In the genomic region with DNA sequence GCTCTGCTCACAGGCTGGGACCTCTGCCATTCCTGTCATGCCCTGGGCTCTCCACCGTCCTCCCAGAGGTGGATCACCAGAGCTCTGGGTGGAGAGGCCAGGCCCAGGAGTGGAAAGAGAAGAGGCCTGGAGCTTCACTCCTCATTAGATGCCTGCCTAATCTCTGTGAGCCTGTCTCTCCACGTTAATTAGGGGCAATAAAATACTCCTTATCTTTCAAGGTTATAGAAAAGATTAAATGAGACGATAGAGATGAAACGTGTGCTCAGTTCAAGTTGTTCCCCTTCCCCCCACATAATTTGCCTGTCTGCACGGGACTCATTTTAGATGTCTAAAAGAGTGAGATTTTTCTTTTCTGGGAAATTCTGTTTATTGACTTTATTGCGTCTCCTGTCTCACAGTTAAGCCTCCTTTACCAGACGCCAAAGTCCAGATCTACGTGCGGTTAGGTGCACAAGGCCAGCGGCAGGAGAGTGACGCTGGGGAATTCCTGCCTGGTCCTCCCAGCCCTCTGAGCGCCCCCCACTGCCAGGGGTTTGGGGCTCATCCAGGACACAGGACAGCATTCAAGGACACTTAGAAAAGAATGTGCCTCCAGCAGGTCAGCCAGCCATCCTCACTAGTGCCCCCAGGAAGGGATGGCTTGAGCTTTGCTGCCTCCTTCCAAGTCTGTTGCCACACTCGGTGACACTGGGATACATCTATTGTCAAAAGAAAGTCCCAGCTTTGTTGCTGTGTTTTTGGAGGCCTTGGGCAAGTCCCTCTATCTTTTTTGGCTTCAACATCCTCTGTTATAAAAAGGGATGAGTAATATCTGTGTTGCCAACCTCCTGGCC, we compare ENCODE assay signal across 1 cellular context.
TF ChIP-seq lines count a peak whose summit lies in the region.

No MANE protein-coding gene starts in this region.

TF ChIP-seq in HepG2, 621 proteins besides CTCF, POLR2A, EP300 and RAD21 (continued from another document):
- TF ChIP-seq, protein P1, sequence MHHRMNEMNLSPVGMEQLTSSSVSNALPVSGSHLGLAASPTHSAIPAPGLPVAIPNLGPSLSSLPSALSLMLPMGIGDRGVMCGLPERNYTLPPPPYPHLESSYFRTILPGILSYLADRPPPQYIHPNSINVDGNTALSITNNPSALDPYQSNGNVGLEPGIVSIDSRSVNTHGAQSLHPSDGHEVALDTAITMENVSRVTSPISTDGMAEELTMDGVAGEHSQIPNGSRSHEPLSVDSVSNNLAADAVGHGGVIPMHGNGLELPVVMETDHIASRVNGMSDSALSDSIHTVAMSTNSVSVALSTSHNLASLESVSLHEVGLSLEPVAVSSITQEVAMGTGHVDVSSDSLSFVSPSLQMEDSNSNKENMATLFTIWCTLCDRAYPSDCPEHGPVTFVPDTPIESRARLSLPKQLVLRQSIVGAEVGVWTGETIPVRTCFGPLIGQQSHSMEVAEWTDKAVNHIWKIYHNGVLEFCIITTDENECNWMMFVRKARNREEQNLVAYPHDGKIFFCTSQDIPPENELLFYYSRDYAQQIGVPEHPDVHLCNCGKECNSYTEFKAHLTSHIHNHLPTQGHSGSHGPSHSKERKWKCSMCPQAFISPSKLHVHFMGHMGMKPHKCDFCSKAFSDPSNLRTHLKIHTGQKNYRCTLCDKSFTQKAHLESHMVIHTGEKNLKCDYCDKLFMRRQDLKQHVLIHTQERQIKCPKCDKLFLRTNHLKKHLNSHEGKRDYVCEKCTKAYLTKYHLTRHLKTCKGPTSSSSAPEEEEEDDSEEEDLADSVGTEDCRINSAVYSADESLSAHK (CRISPR knock-in tag; IDR thresholded peaks at IDR 0.05; ENCODE audit: borderline replicate concordance): no peak
- TF ChIP-seq ZMYM4 (CRISPR knock-in tag; IDR thresholded peaks at IDR 0.05): peak; percentile 54; the same call in 1 of the 2 replicates
- TF ChIP-seq, protein P2, sequence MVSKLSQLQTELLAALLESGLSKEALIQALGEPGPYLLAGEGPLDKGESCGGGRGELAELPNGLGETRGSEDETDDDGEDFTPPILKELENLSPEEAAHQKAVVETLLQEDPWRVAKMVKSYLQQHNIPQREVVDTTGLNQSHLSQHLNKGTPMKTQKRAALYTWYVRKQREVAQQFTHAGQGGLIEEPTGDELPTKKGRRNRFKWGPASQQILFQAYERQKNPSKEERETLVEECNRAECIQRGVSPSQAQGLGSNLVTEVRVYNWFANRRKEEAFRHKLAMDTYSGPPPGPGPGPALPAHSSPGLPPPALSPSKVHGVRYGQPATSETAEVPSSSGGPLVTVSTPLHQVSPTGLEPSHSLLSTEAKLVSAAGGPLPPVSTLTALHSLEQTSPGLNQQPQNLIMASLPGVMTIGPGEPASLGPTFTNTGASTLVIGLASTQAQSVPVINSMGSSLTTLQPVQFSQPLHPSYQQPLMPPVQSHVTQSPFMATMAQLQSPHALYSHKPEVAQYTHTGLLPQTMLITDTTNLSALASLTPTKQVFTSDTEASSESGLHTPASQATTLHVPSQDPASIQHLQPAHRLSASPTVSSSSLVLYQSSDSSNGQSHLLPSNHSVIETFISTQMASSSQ (IDR thresholded peaks at IDR 0.05; ENCODE audit: low read depth): 0 out of 2 replicates have a peak, but pooled peaks have one; percentile 41
- TF ChIP-seq, protein P2 (CRISPR knock-in tag; IDR thresholded peaks at IDR 0.05; ENCODE audit: borderline replicate concordance): no peak; the same call in 1 of the 2 replicates
- no peak for TF ChIP-seq CHD2 (IDR thresholded peaks at IDR 0.05; ENCODE audit: low read depth, low read length)
- TF ChIP-seq ZNF30 (CRISPR knock-in tag; IDR thresholded peaks at IDR 0.05): no peak
- TF ChIP-seq PHF8 (CRISPR knock-in tag; IDR thresholded peaks at IDR 0.05): no peak
- TF ChIP-seq FOXM1 (CRISPR knock-in tag; IDR thresholded peaks at IDR 0.05): no peak
- TF ChIP-seq, protein P3, sequence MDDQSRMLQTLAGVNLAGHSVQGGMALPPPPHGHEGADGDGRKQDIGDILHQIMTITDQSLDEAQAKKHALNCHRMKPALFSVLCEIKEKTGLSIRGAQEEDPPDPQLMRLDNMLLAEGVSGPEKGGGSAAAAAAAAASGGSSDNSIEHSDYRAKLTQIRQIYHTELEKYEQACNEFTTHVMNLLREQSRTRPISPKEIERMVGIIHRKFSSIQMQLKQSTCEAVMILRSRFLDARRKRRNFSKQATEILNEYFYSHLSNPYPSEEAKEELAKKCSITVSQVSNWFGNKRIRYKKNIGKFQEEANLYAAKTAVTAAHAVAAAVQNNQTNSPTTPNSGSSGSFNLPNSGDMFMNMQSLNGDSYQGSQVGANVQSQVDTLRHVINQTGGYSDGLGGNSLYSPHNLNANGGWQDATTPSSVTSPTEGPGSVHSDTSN (CRISPR knock-in tag; IDR thresholded peaks at IDR 0.05; ENCODE audit: borderline replicate concordance): no peak
- TF ChIP-seq, protein P4, sequence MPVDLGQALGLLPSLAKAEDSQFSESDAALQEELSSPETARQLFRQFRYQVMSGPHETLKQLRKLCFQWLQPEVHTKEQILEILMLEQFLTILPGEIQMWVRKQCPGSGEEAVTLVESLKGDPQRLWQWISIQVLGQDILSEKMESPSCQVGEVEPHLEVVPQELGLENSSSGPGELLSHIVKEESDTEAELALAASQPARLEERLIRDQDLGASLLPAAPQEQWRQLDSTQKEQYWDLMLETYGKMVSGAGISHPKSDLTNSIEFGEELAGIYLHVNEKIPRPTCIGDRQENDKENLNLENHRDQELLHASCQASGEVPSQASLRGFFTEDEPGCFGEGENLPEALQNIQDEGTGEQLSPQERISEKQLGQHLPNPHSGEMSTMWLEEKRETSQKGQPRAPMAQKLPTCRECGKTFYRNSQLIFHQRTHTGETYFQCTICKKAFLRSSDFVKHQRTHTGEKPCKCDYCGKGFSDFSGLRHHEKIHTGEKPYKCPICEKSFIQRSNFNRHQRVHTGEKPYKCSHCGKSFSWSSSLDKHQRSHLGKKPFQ (CRISPR knock-in tag; IDR thresholded peaks at IDR 0.05; ENCODE audit: insufficient replicate concordance): no peak
- TF ChIP-seq, protein P5, sequence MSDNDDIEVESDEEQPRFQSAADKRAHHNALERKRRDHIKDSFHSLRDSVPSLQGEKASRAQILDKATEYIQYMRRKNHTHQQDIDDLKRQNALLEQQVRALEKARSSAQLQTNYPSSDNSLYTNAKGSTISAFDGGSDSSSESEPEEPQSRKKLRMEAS (IDR thresholded peaks at IDR 0.05): no peak
- TF ChIP-seq, protein P6, sequence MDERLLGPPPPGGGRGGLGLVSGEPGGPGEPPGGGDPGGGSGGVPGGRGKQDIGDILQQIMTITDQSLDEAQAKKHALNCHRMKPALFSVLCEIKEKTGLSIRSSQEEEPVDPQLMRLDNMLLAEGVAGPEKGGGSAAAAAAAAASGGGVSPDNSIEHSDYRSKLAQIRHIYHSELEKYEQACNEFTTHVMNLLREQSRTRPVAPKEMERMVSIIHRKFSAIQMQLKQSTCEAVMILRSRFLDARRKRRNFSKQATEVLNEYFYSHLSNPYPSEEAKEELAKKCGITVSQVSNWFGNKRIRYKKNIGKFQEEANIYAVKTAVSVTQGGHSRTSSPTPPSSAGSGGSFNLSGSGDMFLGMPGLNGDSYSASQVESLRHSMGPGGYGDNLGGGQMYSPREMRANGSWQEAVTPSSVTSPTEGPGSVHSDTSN (CRISPR knock-in tag; IDR thresholded peaks at IDR 0.05): no peak
- no peak for TF ChIP-seq FOXA1 (IDR thresholded peaks at IDR 0.05)
- TF ChIP-seq FOXA1 (CRISPR knock-in tag; IDR thresholded peaks at IDR 0.05): peak; percentile 52
- TF ChIP-seq, protein P7, sequence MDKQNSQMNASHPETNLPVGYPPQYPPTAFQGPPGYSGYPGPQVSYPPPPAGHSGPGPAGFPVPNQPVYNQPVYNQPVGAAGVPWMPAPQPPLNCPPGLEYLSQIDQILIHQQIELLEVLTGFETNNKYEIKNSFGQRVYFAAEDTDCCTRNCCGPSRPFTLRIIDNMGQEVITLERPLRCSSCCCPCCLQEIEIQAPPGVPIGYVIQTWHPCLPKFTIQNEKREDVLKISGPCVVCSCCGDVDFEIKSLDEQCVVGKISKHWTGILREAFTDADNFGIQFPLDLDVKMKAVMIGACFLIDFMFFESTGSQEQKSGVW (CRISPR knock-in tag; IDR thresholded peaks at IDR 0.05; ENCODE audit: borderline replicate concordance): no peak
- no peak for TF ChIP-seq SP140L (CRISPR knock-in tag; IDR thresholded peaks at IDR 0.05; ENCODE audit: borderline replicate concordance)
- TF ChIP-seq, protein P8, sequence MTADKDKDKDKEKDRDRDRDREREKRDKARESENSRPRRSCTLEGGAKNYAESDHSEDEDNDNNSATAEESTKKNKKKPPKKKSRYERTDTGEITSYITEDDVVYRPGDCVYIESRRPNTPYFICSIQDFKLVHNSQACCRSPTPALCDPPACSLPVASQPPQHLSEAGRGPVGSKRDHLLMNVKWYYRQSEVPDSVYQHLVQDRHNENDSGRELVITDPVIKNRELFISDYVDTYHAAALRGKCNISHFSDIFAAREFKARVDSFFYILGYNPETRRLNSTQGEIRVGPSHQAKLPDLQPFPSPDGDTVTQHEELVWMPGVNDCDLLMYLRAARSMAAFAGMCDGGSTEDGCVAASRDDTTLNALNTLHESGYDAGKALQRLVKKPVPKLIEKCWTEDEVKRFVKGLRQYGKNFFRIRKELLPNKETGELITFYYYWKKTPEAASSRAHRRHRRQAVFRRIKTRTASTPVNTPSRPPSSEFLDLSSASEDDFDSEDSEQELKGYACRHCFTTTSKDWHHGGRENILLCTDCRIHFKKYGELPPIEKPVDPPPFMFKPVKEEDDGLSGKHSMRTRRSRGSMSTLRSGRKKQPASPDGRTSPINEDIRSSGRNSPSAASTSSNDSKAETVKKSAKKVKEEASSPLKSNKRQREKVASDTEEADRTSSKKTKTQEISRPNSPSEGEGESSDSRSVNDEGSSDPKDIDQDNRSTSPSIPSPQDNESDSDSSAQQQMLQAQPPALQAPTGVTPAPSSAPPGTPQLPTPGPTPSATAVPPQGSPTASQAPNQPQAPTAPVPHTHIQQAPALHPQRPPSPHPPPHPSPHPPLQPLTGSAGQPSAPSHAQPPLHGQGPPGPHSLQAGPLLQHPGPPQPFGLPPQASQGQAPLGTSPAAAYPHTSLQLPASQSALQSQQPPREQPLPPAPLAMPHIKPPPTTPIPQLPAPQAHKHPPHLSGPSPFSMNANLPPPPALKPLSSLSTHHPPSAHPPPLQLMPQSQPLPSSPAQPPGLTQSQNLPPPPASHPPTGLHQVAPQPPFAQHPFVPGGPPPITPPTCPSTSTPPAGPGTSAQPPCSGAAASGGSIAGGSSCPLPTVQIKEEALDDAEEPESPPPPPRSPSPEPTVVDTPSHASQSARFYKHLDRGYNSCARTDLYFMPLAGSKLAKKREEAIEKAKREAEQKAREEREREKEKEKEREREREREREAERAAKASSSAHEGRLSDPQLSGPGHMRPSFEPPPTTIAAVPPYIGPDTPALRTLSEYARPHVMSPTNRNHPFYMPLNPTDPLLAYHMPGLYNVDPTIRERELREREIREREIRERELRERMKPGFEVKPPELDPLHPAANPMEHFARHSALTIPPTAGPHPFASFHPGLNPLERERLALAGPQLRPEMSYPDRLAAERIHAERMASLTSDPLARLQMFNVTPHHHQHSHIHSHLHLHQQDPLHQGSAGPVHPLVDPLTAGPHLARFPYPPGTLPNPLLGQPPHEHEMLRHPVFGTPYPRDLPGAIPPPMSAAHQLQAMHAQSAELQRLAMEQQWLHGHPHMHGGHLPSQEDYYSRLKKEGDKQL (CRISPR knock-in tag; IDR thresholded peaks at IDR 0.05; ENCODE audit: low read depth): no peak
- peak; percentile 39; the same call in 1 of the 2 replicates for TF ChIP-seq CEBPG (CRISPR knock-in tag; IDR thresholded peaks at IDR 0.05)
- TF ChIP-seq TBL1XR1 (IDR thresholded peaks at IDR 0.05; ENCODE audit: borderline replicate concordance, low read length, partially characterized antibody): no peak
- TF ChIP-seq, protein P9, sequence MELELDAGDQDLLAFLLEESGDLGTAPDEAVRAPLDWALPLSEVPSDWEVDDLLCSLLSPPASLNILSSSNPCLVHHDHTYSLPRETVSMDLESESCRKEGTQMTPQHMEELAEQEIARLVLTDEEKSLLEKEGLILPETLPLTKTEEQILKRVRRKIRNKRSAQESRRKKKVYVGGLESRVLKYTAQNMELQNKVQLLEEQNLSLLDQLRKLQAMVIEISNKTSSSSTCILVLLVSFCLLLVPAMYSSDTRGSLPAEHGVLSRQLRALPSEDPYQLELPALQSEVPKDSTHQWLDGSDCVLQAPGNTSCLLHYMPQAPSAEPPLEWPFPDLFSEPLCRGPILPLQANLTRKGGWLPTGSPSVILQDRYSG (CRISPR knock-in tag; IDR thresholded peaks at IDR 0.05): no peak
